ENCODE assay signal across 21 cellular contexts in the genomic region with DNA sequence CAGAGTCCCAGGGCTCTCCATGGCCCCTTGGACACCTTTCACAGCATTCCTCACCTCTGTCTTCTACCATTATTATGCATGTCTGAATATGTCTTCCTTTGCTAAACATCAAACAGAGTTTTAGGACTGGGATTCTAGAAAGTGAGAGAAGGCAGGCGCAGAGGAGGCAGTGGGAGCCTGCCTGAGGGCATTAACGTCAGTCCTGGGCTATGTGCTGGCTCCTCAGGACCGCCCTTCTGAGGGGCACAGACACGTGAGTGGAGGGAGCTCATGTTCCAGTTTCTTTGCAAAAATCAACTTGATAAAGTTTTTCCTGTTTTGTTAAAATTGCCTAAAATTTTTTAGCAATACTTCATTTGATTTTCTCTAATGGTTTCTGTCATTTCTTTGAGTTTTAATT. TPM values are rescaled to one million over a fixed set of nuclear protein-coding genes. Genes with fewer than 3 reads are reported as not detected.
DNase-seq lines count a peak whose midpoint lies in the region; ATAC-seq and TF ChIP-seq lines count a peak whose summit lies in the region.
"Had no signal": no experiment of that assay in that cellular context is flagged by ENCODE, and none has a peak within 500 bp of the region (broad histone marks: within the 10 kb centered on the region; RNA-seq: fewer than 3 reads in every experiment).

No MANE protein-coding gene starts in this region.

- no peaks in the 10 kb centered on the region for H3K9me3 ChIP-seq in CD8-positive, alpha-beta T cell (ENCODE audit: low read length)
- no peaks in the 10 kb centered on the region for H3K9me3 ChIP-seq in right atrium auricular region

- intact Hi-C loops in CD8-positive, alpha-beta T cell (cut with DNase I, micrococcal nuclease), result no loop called here
- intact Hi-C loops in Right ventricle myocardium inferior (cut with DNase I), result no loop called here

- H3K27me3 ChIP-seq in CD8-positive, alpha-beta T cell (ENCODE audit: insufficient read depth, low read length), result no peaks in the 10 kb centered on the region
- H3K27me3 ChIP-seq in right atrium auricular region, result no peaks in the 10 kb centered on the region

- TF ChIP-seq CTCF in CD8-positive, alpha-beta T cell (IDR thresholded peaks at IDR 0.05), result no peak
- TF ChIP-seq CTCF in chondrocyte (IDR thresholded peaks at IDR 0.05) (no peak), nephron (IDR thresholded peaks at IDR 0.05; ENCODE audit: unreplicated experiment in 3 of 3) (no peak), right atrium auricular region (IDR thresholded peaks at IDR 0.05) (no peak)

- no peaks in the 10 kb centered on the region for H3K9me3 Mint-ChIP-seq in CD8-positive, alpha-beta T cell
- H3K9me3 Mint-ChIP-seq in chondrocyte (ENCODE audit: low read depth) (no peaks in the 10 kb centered on the region), nephron (no peaks in the 10 kb centered on the region)

- ATAC-seq in CD8-positive, alpha-beta T cell, result no peak
- ATAC-seq in Right ventricle myocardium inferior, result no peak
- no peak for ATAC-seq in HG03039 (IDR thresholded peaks at IDR 0.05; ENCODE audit: unreplicated experiment)
- ATAC-seq: HCT116 had no signal

- H3K27me3 Mint-ChIP-seq in CD8-positive, alpha-beta T cell (ENCODE audit: low read depth), result no peaks in the 10 kb centered on the region
- H3K27me3 Mint-ChIP-seq in chondrocyte (ENCODE audit: low read depth) (no peaks in the 10 kb centered on the region), nephron (ENCODE audit: low read depth) (no peaks in the 10 kb centered on the region)

- DNase-seq in CD8-positive, alpha-beta T cell, result no peak
- peak; percentile 25 for DNase-seq in ELR (ENCODE audit: low read depth)
- no peak for DNase-seq in chondrocyte (ENCODE audit: low spot score)
- DNase-seq in Right ventricle myocardium inferior (ENCODE audit: missing footprints), result no peak
- DNase-seq in right atrium auricular region (ENCODE audit: low spot score), result no peak
- no peak for DNase-seq in RPMI8226
- DNase-seq: AML-193, DMS53, NCI-H1105, NCI-H2029 treated with DMSO at 0.1 percent for 48 hours, NCI-H226, NCI-H510A treated with DMSO at 0.1 percent for 48 hours, NCI-H748 treated with DMSO at 0.1 percent for 48 hours, PC-9 had no signal

- no peak overlapping the region for H3K4me3 ChIP-seq in CD8-positive, alpha-beta T cell (ENCODE audit: low read depth, low read length)
- no peak overlapping the region for H3K4me3 ChIP-seq in right atrium auricular region
- H3K4me3 ChIP-seq: PC-9 had no signal

- CTCF ChIA-PET in CD8-positive, alpha-beta T cell (lab: Charles Lee), result interaction anchor here (2.2 kb wide), 1 partner anchor 13 kb away, joined by 6 read pairs; no protein-coding TSS in a partner anchor

- peak overlapping the region; percentile 62 for H3K27ac Mint-ChIP-seq in CD8-positive, alpha-beta T cell
- peak overlapping the region; percentile 32 for H3K27ac Mint-ChIP-seq in chondrocyte (ENCODE audit: unreplicated experiment)
- peak overlapping the region; percentile 24 to 45 (median 24) for H3K27ac Mint-ChIP-seq in nephron

- peaks cover 3% of the 10 kb centered on the region for H3K4me1 ChIP-seq in CD8-positive, alpha-beta T cell (ENCODE audit: insufficient read depth, low read length)
- H3K4me1 ChIP-seq in right atrium auricular region, result peaks cover 0 to 6% of the 10 kb centered on the region in 2 donors

- H3K36me3 Mint-ChIP-seq in CD8-positive, alpha-beta T cell, result no peaks in the 10 kb centered on the region
- H3K36me3 Mint-ChIP-seq in chondrocyte (ENCODE audit: low read depth) (no peaks in the 10 kb centered on the region), nephron (ENCODE audit: low read depth) (no peaks in the 10 kb centered on the region)

- no peaks in the 10 kb centered on the region for H3K36me3 ChIP-seq in CD8-positive, alpha-beta T cell (ENCODE audit: insufficient read depth, low read length)
- no peaks in the 10 kb centered on the region for H3K36me3 ChIP-seq in right atrium auricular region

- H3K27ac ChIP-seq in CD8-positive, alpha-beta T cell (ENCODE audit: low read depth, low read length), result no peak overlapping the region
- H3K27ac ChIP-seq in right atrium auricular region, result no peak overlapping the region
- H3K27ac ChIP-seq: KMS-11, PC-9 had no signal

- POLR2A ChIA-PET in CD8-positive, alpha-beta T cell (lab: Charles Lee), result no interaction called here

- peaks cover 3% of the 10 kb centered on the region for H3K4me1 Mint-ChIP-seq in CD8-positive, alpha-beta T cell (ENCODE audit: low read depth)
- H3K4me1 Mint-ChIP-seq in chondrocyte (ENCODE audit: low read depth) (peaks cover 27% of the 10 kb centered on the region), nephron (peaks cover 24% of the 10 kb centered on the region)

- no peak overlapping the region for H3K4me3 Mint-ChIP-seq in CD8-positive, alpha-beta T cell
- H3K4me3 Mint-ChIP-seq in chondrocyte (ENCODE audit: unreplicated experiment), result no peak overlapping the region
- no peak overlapping the region for H3K4me3 Mint-ChIP-seq in nephron

RNA-seq across cellular contexts. Expression of gene C6orf15, which starts 38.0 kb away (rescaled TPM):
- not detected for total RNA-seq in CD8-positive, alpha-beta T cell
- total RNA-seq in chondrocyte, result 0.37 TPM in 1 of 3 replicates, not detected in the others
- total RNA-seq in Right ventricle myocardium inferior, result not detected
- not detected for total RNA-seq in right atrium auricular region
- total RNA-seq: H1, HT1080 had no signal

RNA-seq across cellular contexts. Expression of gene PSORS1C1, which starts 40.2 kb away (rescaled TPM):
- not detected for total RNA-seq in CD8-positive, alpha-beta T cell
- total RNA-seq in chondrocyte (4.2 to 6.0 TPM (median 5.5 TPM) in 3 replicates), Right ventricle myocardium inferior (1.9 TPM), right atrium auricular region (1 to 10 TPM in 1 of 2 donors, under 1 TPM in 1; 0.33 to 1.5 TPM)

RNA-seq across cellular contexts. Expression of gene CDSN, which starts 45.8 kb away (rescaled TPM):
- total RNA-seq in CD8-positive, alpha-beta T cell, result not detected
- total RNA-seq in chondrocyte (0.12 TPM in 1 of 3 replicates, not detected in the others), Right ventricle myocardium inferior (not detected), right atrium auricular region (not detected)
- total RNA-seq: A172, H1, HT1080 had no signal
